Comparison of ENCODE assay signal across 8 cellular contexts in genomic region chr22:17706947-17707346, GRCh38.
DNase-seq lines count a peak whose midpoint lies in the region; ATAC-seq and TF ChIP-seq lines count a peak whose summit lies in the region.

No MANE protein-coding gene starts in this region.

- H3K9me3 ChIP-seq in left ventricle myocardium inferior (replicated peaks) (no peaks in the 10 kb centered on the region), breast epithelium (no peaks in the 10 kb centered on the region), mucosa of stomach (ENCODE audit: control insufficient read depth, low read length) (no peaks in the 10 kb centered on the region)

- intact Hi-C loops in left ventricle myocardium inferior (cut with micrococcal nuclease) (no loop called here), Right ventricle myocardium superior (cut with DNase I) (no loop called here), breast epithelium (cut with DNase I; ENCODE audit: low total_unique reads) (no loop called here)

- ATAC-seq in Right ventricle myocardium superior (ENCODE audit: poor library complexity) = no peak
- no peak for ATAC-seq in activated CD4-positive, CD25-positive, alpha-beta regulatory T cell treated with anti-CD3 and anti-CD28 coated beads, Interleukin-2, amount 50 U/mL, for 24 hours

- H3K4me3 ChIP-seq in left ventricle myocardium inferior = peak overlapping the region; percentile 52
- peak overlapping the region; percentile 34 to 43 (median 35) for H3K4me3 ChIP-seq in breast epithelium
- H3K4me3 ChIP-seq in mucosa of stomach (ENCODE audit: low read length) = no peak overlapping the region
- H3K4me3 ChIP-seq in urinary bladder (ENCODE audit: low read depth, low read length) = no peak overlapping the region

- H3K4me1 ChIP-seq in left ventricle myocardium inferior = peaks cover 28% of the 10 kb centered on the region
- H3K4me1 ChIP-seq in breast epithelium = no peaks in the 10 kb centered on the region
- H3K4me1 ChIP-seq in mucosa of stomach (ENCODE audit: control insufficient read depth, insufficient read depth, low read length) = peaks cover 7% of the 10 kb centered on the region
- no peaks in the 10 kb centered on the region for H3K4me1 ChIP-seq in urinary bladder (ENCODE audit: insufficient read depth)

- H3K27me3 ChIP-seq in left ventricle myocardium inferior (ENCODE audit: low read depth) (no peaks in the 10 kb centered on the region), breast epithelium (no peaks in the 10 kb centered on the region), mucosa of stomach (ENCODE audit: control insufficient read depth, insufficient read depth, low read length) (no peaks in the 10 kb centered on the region)

- WGBS in urinary bladder = 94% methylated on average over 1 of the region's 1 CpG

- H3K36me3 ChIP-seq in left ventricle myocardium inferior (peaks cover 47% of the 10 kb centered on the region), breast epithelium (no peaks in the 10 kb centered on the region), mucosa of stomach (ENCODE audit: control insufficient read depth, insufficient read depth, low read length) (no peaks in the 10 kb centered on the region), urinary bladder (ENCODE audit: insufficient read depth) (no peaks in the 10 kb centered on the region)

- peak overlapping the region; percentile 79 for H3K27ac ChIP-seq in left ventricle myocardium inferior (replicated peaks)
- H3K27ac ChIP-seq in breast epithelium = peak overlapping the region; percentile 71 to 75
- H3K27ac ChIP-seq in urinary bladder (ENCODE audit: low read depth) = peak overlapping the region; percentile 18

- no peak for TF ChIP-seq POLR2A in breast epithelium (IDR thresholded peaks at IDR 0.05)

- no peak for DNase-seq in left ventricle myocardium inferior
- DNase-seq in Right ventricle myocardium superior = no peak
- no peak for DNase-seq in breast epithelium (ENCODE audit: low spot score in 2 of 2)
- no peak for DNase-seq in NCI-H1092 (lab: John Stamatoyannopoulos, UW)
- no peak for DNase-seq in NK-92 (lab: John Stamatoyannopoulos, UW; ENCODE audit: unreplicated experiment)

- H3K9ac ChIP-seq in mucosa of stomach (ENCODE audit: low read length) = peak overlapping the region; percentile 10

- TF ChIP-seq CTCF in left ventricle myocardium inferior (IDR thresholded peaks at IDR 0.05; ENCODE audit: borderline replicate concordance) (no peak), breast epithelium (IDR thresholded peaks at IDR 0.05) (no peak)

Comparison
In these comparisons a context has a peak if more than half of its experiments do, and no peak if none do; other contexts are left out.
1. H3K27ac ChIP-seq: peak in every context shown above with its lines; median percentile 79 in left ventricle myocardium inferior; 73 in breast epithelium; 18 in urinary bladder.
2. H3K4me3 ChIP-seq: peak in left ventricle myocardium inferior (single experiment) and breast epithelium (3 of 3); none in mucosa of stomach (single experiment) and urinary bladder (single experiment).